31 cellular contexts compared by ENCODE assay signal in genomic region chr4:83440899-83441298, GRCh38. TPM values are rescaled to one million over a fixed set of nuclear protein-coding genes. Genes with fewer than 3 reads are reported as not detected.
A peak's percentile ranks its signal among the peaks of the same experiment; 100 is the strongest.
DNase-seq lines count a peak whose midpoint lies in the region; ATAC-seq and TF ChIP-seq lines count a peak whose summit lies in the region.
"Had no signal": no experiment of that assay in that cellular context is flagged by ENCODE, and none has a peak within 500 bp of the region (broad histone marks: within the 10 kb centered on the region; RNA-seq: fewer than 3 reads in every experiment).

No MANE protein-coding gene starts in this region.

- TF ChIP-seq EP300 in transverse colon (IDR thresholded peaks at IDR 0.05; ENCODE audit: low read depth) = no peak

- H3K4me1 Mint-ChIP-seq in T-helper 17 cell = peaks cover 6% of the 10 kb centered on the region
- peaks cover 5% of the 10 kb centered on the region for H3K4me1 Mint-ChIP-seq in nephron progenitor cell
- H3K4me1 Mint-ChIP-seq: mesothelial cell of epicardium had no signal

- H3K36me3 Mint-ChIP-seq in T-helper 17 cell (ENCODE audit: low read depth) (peaks cover 5% of the 10 kb centered on the region), nephron progenitor cell (ENCODE audit: low read depth) (peaks cover 25% of the 10 kb centered on the region)

- WGBS in transverse colon (ENCODE audit: low coverage in 1 of 2), 2 donors = 79 to 80% methylated on average over 3 of the region's 3 CpGs

- H3K4me3 ChIP-seq in transverse colon (no peak overlapping the region), colonic mucosa (no peak overlapping the region)
- H3K4me3 ChIP-seq: BLaER1 treated with 17β-estradiol and CSF1 and Interleukin-3, amounts not matched to agents 10 nM and 100 nM; esophagus muscularis mucosa; HAP-1; heart right ventricle; MG63; psoas muscle; sigmoid colon; SK-N-MC had no signal

- H3K27ac ChIP-seq in transverse colon = no peak overlapping the region
- no peak overlapping the region for H3K27ac ChIP-seq in colonic mucosa
- H3K27ac ChIP-seq: BLaER1 treated with 17β-estradiol and CSF1 and Interleukin-3, amounts not matched to agents 10 nM and 100 nM; esophagus muscularis mucosa; foreskin keratinocyte; heart right ventricle; psoas muscle; sigmoid colon; SK-N-MC had no signal

- H3K27ac Mint-ChIP-seq in T-helper 17 cell = peak overlapping the region; percentile 9
- H3K27ac Mint-ChIP-seq in nephron progenitor cell = no peak overlapping the region
- H3K27ac Mint-ChIP-seq: activated CD4-positive, alpha-beta memory T cell treated with anti-CD3 and anti-CD28 coated beads for 36 hours; activated naive CD4-positive, alpha-beta T cell treated with anti-CD3 and anti-CD28 coated beads for 36 hours; activated T-helper 1 cell treated with anti-CD3 and anti-CD28 coated beads, Interleukin-12 subunit alpha, Interleukin-12 subunit beta, Interleukin-2, Interleukin-4 antibody, amounts not matched to agents 30 ng/mL and 10 ng/mL and 1 ng/mL, durations not matched to agents 14 hours and 24 hours and 36 hours; dendritic cell treated with granulocyte-macrophage colony-stimulating factor and Interleukin-4, amounts not matched to agents 40 ng/mL and 50 ng/mL, for 4 days; mesothelial cell of epicardium had no signal

- no peaks in the 10 kb centered on the region for H3K9me3 ChIP-seq in T-helper 17 cell (ENCODE audit: control insufficient read depth, low read length, poor library complexity, severe bottlenecking)
- H3K9me3 ChIP-seq in transverse colon = no peaks in the 10 kb centered on the region
- no peaks in the 10 kb centered on the region for H3K9me3 ChIP-seq in colonic mucosa
- H3K9me3 ChIP-seq: BLaER1 treated with 17β-estradiol and CSF1 and Interleukin-3, amounts not matched to agents 10 nM and 100 nM; esophagus muscularis mucosa; HAP-1; heart right ventricle; MG63; psoas muscle; sigmoid colon had no signal

- in situ Hi-C loops in transverse colon (cut with MboI; ENCODE audit: low pct_ligation_motif_present in 1 of 4, low pct_unique_long_range_greater_than_20kb in 1 of 4, low sequenced_read_pairs in 3 of 4) = loop anchor here in 1 of 4 donors (25.0 kb wide), 1 partner anchor 404 kb away; the partner anchor contains the start of gene COPS4

- H3K9me3 Mint-ChIP-seq in nephron progenitor cell = no peaks in the 10 kb centered on the region
- H3K9me3 Mint-ChIP-seq: activated CD4-positive, alpha-beta memory T cell treated with anti-CD3 and anti-CD28 coated beads for 36 hours; activated naive CD4-positive, alpha-beta T cell treated with anti-CD3 and anti-CD28 coated beads for 36 hours; activated T-helper 1 cell treated with anti-CD3 and anti-CD28 coated beads, Interleukin-12 subunit alpha, Interleukin-12 subunit beta, Interleukin-2, Interleukin-4 antibody, amounts not matched to agents 30 ng/mL and 10 ng/mL and 1 ng/mL, durations not matched to agents 14 hours and 24 hours and 36 hours; dendritic cell treated with granulocyte-macrophage colony-stimulating factor and Interleukin-4, amounts not matched to agents 40 ng/mL and 50 ng/mL, for 4 days; mesothelial cell of epicardium; natural killer cell treated with Interleukin-12 subunit alpha and Interleukin-12 subunit beta and Interleukin-15 and Interleukin-18, amount 100 ng/mL, for 72 hours had no signal

- ATAC-seq in GM18519 (IDR thresholded peaks at IDR 0.05; ENCODE audit: low FRiP score, unreplicated experiment) (peak; percentile 89), HG03196 (IDR thresholded peaks at IDR 0.05; ENCODE audit: unreplicated experiment) (peak; percentile 46), T-helper 17 cell (no peak), GM18517 (IDR thresholded peaks at IDR 0.05; ENCODE audit: unreplicated experiment) (no peak)
- ATAC-seq: foreskin keratinocyte; heart right ventricle; natural killer cell treated with Interleukin-12 subunit alpha and Interleukin-12 subunit beta and Interleukin-15 and Interleukin-18, amount 100 ng/mL, for 72 hours; psoas muscle had no signal

- H3K9ac ChIP-seq in colonic mucosa (ENCODE audit: low read depth in 2 of 2, low read length in 2 of 2) = no peak overlapping the region
- H3K9ac ChIP-seq: BLaER1 treated with 17β-estradiol and CSF1 and Interleukin-3, amounts not matched to agents 10 nM and 100 nM had no signal

- intact Hi-C loops in transverse colon (cut with DNase I; ENCODE audit: low total_unique reads) (no loop called here), colonic mucosa (cut with DNase I) (no loop called here)

- no peak for TF ChIP-seq POLR2A in transverse colon (IDR thresholded peaks at IDR 0.05)

- no peaks in the 10 kb centered on the region for H3K27me3 ChIP-seq in transverse colon
- H3K27me3 ChIP-seq in colonic mucosa = no peaks in the 10 kb centered on the region
- H3K27me3 ChIP-seq: BLaER1 treated with 17β-estradiol and CSF1 and Interleukin-3, amounts not matched to agents 10 nM and 100 nM; esophagus muscularis mucosa; foreskin keratinocyte; heart right ventricle; MG63; sigmoid colon had no signal

- H3K36me3 ChIP-seq in transverse colon (peaks cover 0 to 50% (median 18%) of the 10 kb centered on the region in 4 donors), colonic mucosa (no peaks in the 10 kb centered on the region)
- H3K36me3 ChIP-seq: MG63 had no signal

- H3K27me3 Mint-ChIP-seq in T-helper 17 cell (no peaks in the 10 kb centered on the region), nephron progenitor cell (ENCODE audit: low read depth, poor library complexity) (no peaks in the 10 kb centered on the region)
- H3K27me3 Mint-ChIP-seq: activated CD4-positive, alpha-beta memory T cell treated with anti-CD3 and anti-CD28 coated beads for 36 hours; dendritic cell treated with granulocyte-macrophage colony-stimulating factor and Interleukin-4, amounts not matched to agents 40 ng/mL and 50 ng/mL, for 4 days; natural killer cell treated with Interleukin-12 subunit alpha and Interleukin-12 subunit beta and Interleukin-15 and Interleukin-18, amount 100 ng/mL, for 72 hours had no signal

- TF ChIP-seq CTCF in nephron progenitor cell (IDR thresholded peaks at IDR 0.05) = no peak
- no peak for TF ChIP-seq CTCF in transverse colon (IDR thresholded peaks at IDR 0.05)
- TF ChIP-seq CTCF in colonic mucosa (IDR thresholded peaks at IDR 0.05) = no peak

- no peak for DNase-seq in T-helper 17 cell
- DNase-seq in nephron progenitor cell = no peak
- DNase-seq in transverse colon = no peak
- no peak for DNase-seq in colonic mucosa
- DNase-seq: activated CD4-positive, alpha-beta memory T cell treated with anti-CD3 and anti-CD28 coated beads for 36 hours; activated CD8-positive, alpha-beta memory T cell treated with anti-CD3 and anti-CD28 coated beads, Interleukin-2, amount 50 U/mL, for 48 hours; activated naive CD4-positive, alpha-beta T cell treated with anti-CD3 and anti-CD28 coated beads for 36 hours; central memory CD4-positive, alpha-beta T cell; DMS153; foreskin keratinocyte; heart right ventricle; KG1; MG63; NCI-H1417 treated with DMSO at 0.1 percent for 48 hours; NCI-H2029 treated with DMSO at 0.1 percent for 48 hours; NCI-H526; psoas muscle; sigmoid colon; stimulated activated CD4-positive, alpha-beta T cell treated with anti-CD3 and anti-CD28 coated beads, Interleukin-4, amount 100 ng/mL, for 24 hours; trophoblast cell had no signal

- H3K4me1 ChIP-seq in transverse colon = no peaks in the 10 kb centered on the region
- no peaks in the 10 kb centered on the region for H3K4me1 ChIP-seq in colonic mucosa
- H3K4me1 ChIP-seq: esophagus muscularis mucosa, foreskin keratinocyte, HAP-1, heart right ventricle, psoas muscle, sigmoid colon had no signal

- H3K4me3 Mint-ChIP-seq in T-helper 17 cell (no peak overlapping the region), nephron progenitor cell (no peak overlapping the region)
- H3K4me3 Mint-ChIP-seq: activated CD4-positive, alpha-beta memory T cell treated with anti-CD3 and anti-CD28 coated beads for 36 hours; activated naive CD4-positive, alpha-beta T cell treated with anti-CD3 and anti-CD28 coated beads for 36 hours; activated T-helper 1 cell treated with anti-CD3 and anti-CD28 coated beads, Interleukin-12 subunit alpha, Interleukin-12 subunit beta, Interleukin-2, Interleukin-4 antibody, amounts not matched to agents 30 ng/mL and 10 ng/mL and 1 ng/mL, durations not matched to agents 14 hours and 24 hours and 36 hours; dendritic cell treated with granulocyte-macrophage colony-stimulating factor and Interleukin-4, amounts not matched to agents 40 ng/mL and 50 ng/mL, for 4 days; mesothelial cell of epicardium; natural killer cell treated with Interleukin-12 subunit alpha and Interleukin-12 subunit beta and Interleukin-15 and Interleukin-18, amount 100 ng/mL, for 72 hours had no signal

RNA-seq across cellular contexts. Expression of gene HELQ, which starts 14.7 kb away (rescaled TPM):
- 10 to 100 TPM; 28.9 to 38.4 TPM for total RNA-seq in T-helper 17 cell
- total RNA-seq in transverse colon = 10 to 100 TPM in 2 of 4 donors, 1 to 10 TPM in 2; 2.6 to 19.1 (median 7.4) TPM
- 10 to 100 TPM; 11.0 to 11.7 TPM for total RNA-seq in colonic mucosa

RNA-seq across cellular contexts. Expression of gene MRPS18C, which starts 15.0 kb away (rescaled TPM):
- total RNA-seq in T-helper 17 cell (10 to 100 TPM; 15.6 to 17.6 TPM), transverse colon (10 to 100 TPM; 10.7 to 32.2 (median 16.5) TPM), colonic mucosa (10 to 100 TPM; 38.2 to 57.6 TPM)

RNA-seq across cellular contexts. Expression of gene ABRAXAS1, which starts 44.0 kb away (rescaled TPM):
- 10 to 100 TPM; 16.6 to 17.6 TPM for total RNA-seq in T-helper 17 cell
- total RNA-seq in transverse colon = 10 to 100 TPM in 2 of 4 donors, 1 to 10 TPM in 2; 5.0 to 12.4 (median 9.7) TPM
- total RNA-seq in colonic mucosa = 1 to 10 TPM; 7.0 to 8.3 TPM

Comparison
In these comparisons a context has a peak if more than half of its experiments do, and no peak if none do; other contexts are left out.
1. ATAC-seq: peak in GM18519 (single experiment) and HG03196 (single experiment); none in T-helper 17 cell (single experiment) and GM18517 (single experiment).